Comparison of ENCODE assay signal across 10 cellular contexts in the genomic region with DNA sequence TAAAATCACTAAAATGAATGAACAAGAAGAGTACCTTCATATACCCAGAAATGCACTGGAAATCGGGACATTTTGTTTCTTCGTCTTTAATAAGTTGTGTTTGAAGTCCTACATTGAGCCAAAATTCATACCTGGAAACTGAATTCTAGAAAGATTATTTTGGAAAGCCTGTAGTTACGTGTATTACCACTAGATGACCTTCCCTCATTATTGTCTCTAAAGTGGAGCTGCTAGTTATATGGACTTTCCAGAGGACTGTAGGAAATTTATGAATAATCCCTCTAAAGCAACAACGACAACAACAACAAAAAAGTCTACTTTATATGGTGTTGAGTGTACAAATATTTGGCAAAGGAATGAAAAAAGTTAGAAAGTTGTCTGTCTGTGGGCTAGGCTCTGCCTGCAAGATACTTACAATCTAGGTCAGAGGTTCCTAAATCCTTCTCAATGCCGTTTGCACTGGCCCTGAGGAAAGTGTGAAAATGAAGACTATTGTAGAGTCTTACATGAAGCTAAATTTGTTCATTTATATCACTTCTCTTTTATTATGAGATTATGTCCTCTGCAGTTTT.
DNase-seq lines count a peak whose midpoint lies in the region; ATAC-seq and TF ChIP-seq lines count a peak whose summit lies in the region.
"Had no signal": no experiment of that assay in that cellular context is flagged by ENCODE, and none has a peak within 500 bp of the region (broad histone marks: within the 10 kb centered on the region; RNA-seq: fewer than 3 reads in every experiment).

No MANE protein-coding gene starts in this region.

- H3K27me3 Mint-ChIP-seq in glutamatergic neuron (ENCODE audit: unreplicated experiment) = peaks cover 2% of the 10 kb centered on the region

- no peak overlapping the region for H3K27ac ChIP-seq in 22Rv1
- no peak overlapping the region for H3K27ac ChIP-seq in RWPE2 (ENCODE audit: poor library complexity, severe bottlenecking)

- H3K27me3 ChIP-seq in RWPE2 (ENCODE audit: insufficient read depth, poor library complexity, severe bottlenecking) = no peaks in the 10 kb centered on the region

- no peak overlapping the region for H3K27ac Mint-ChIP-seq in glutamatergic neuron (ENCODE audit: unreplicated experiment)

- no peaks in the 10 kb centered on the region for H3K9me3 Mint-ChIP-seq in glutamatergic neuron (ENCODE audit: unreplicated experiment)

- no peak overlapping the region for H3K4me3 Mint-ChIP-seq in glutamatergic neuron (ENCODE audit: unreplicated experiment)

- H3K4me1 ChIP-seq in RWPE2 (ENCODE audit: insufficient read depth, poor library complexity, severe bottlenecking) = peaks cover 29% of the 10 kb centered on the region

- H3K4me1 Mint-ChIP-seq in glutamatergic neuron (ENCODE audit: low read depth, unreplicated experiment) = peaks cover 7% of the 10 kb centered on the region

- H3K36me3 Mint-ChIP-seq in glutamatergic neuron (ENCODE audit: unreplicated experiment) = no peaks in the 10 kb centered on the region

- no peaks in the 10 kb centered on the region for H3K9me3 ChIP-seq in RWPE2 (ENCODE audit: severe bottlenecking)

- TF ChIP-seq CTCF in 22Rv1 (IDR thresholded peaks at IDR 0.05) (peak; percentile 68), GM12865 (IDR thresholded peaks at IDR 0.05; ENCODE audit: insufficient read depth, low read depth, low read length, missing control alignments) (peak; percentile 44), RWPE2 (IDR thresholded peaks at IDR 0.05; ENCODE audit: poor library complexity, severe bottlenecking) (peak; percentile 93), glutamatergic neuron (IDR thresholded peaks at IDR 0.05; ENCODE audit: partially characterized antibody, unreplicated experiment) (peak; percentile 60)

- no peaks in the 10 kb centered on the region; the same call in 1 of the 2 replicates for H3K36me3 ChIP-seq in RWPE2 (ENCODE audit: low read depth)

- DNase-seq in GM12865 (ENCODE audit: low read depth) (peak; percentile 2), RWPE2 (ENCODE audit: low spot score) (no peak), glutamatergic neuron (no peak)
- DNase-seq: NCI-H2029 treated with DMSO at 0.1 percent for 48 hours, posterior cingulate gyrus had no signal

- ATAC-seq in RWPE2 (ENCODE audit: low read depth) = no peak
- ATAC-seq in GM21723 (IDR thresholded peaks at IDR 0.05; ENCODE audit: unreplicated experiment) = no peak
- ATAC-seq in GM21526 (IDR thresholded peaks at IDR 0.05; ENCODE audit: low FRiP score, unreplicated experiment) = no peak
- no peak for ATAC-seq in GM18511 (IDR thresholded peaks at IDR 0.05; ENCODE audit: unreplicated experiment)
- no peak for ATAC-seq in GM19351 (IDR thresholded peaks at IDR 0.05; ENCODE audit: unreplicated experiment)

- H3K4me3 ChIP-seq in GM12865 (ENCODE audit: low read depth, low read length) (no peak overlapping the region), RWPE2 (ENCODE audit: severe bottlenecking) (no peak overlapping the region)
